In the genomic region with DNA sequence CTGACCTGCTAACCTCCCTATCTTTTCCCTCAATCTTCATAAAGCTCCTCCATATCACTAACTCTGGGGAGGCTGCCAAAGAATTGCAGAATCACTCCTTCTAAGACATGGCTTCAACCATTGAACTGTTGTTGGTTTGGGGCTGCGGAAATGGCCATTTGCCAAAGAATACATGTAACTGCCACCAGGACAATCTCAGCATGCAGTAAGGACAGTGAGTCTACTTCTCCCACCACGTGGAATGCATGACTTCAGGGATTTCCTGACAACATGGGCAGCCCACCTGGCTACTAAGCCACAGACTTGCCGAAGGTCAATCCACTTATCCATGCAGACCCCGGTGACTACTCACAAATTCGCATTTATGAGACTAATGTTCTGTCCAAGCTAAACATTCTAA, we compare ENCODE assay signal across 13 cellular contexts.
"Had no signal": no experiment of that assay in that cellular context is flagged by ENCODE, and none has a peak within 500 bp of the region (broad histone marks: within the 10 kb centered on the region; RNA-seq: fewer than 3 reads in every experiment).

No MANE protein-coding gene starts in this region.

- H3K9me3 ChIP-seq: testis had no signal

- H3K4me1 ChIP-seq: testis had no signal

- H3K36me3 Mint-ChIP-seq: activated naive CD8-positive, alpha-beta T cell treated with anti-CD3 and anti-CD28 coated beads for 36 hours had no signal

- H3K27ac ChIP-seq: skin epidermis, testis had no signal

- H3K4me3 ChIP-seq: skin epidermis, testis had no signal

- DNase-seq: activated CD4-positive, alpha-beta T cell treated with anti-CD3 and anti-CD28 coated beads, Interleukin-2, amount 50 U/mL, for 48 hours; activated CD4-positive, CD25-positive, alpha-beta regulatory T cell treated with anti-CD3 and anti-CD28 coated beads, Interleukin-2, amount 50 U/mL, for 72 hours; activated gamma-delta T cell treated with Interleukin-2 at 50 U/mL for 16 hours; activated naive CD8-positive, alpha-beta T cell treated with anti-CD3 and anti-CD28 coated beads for 36 hours; activated T-cell treated with anti-CD3 and anti-CD28 coated beads, Interleukin-2, amount 50 U/mL, for 4 hours; anterior cingulate cortex; caudate nucleus; foreskin fibroblast; islet precursor cell; stimulated activated CD4-positive, alpha-beta T cell treated with anti-CD3 and anti-CD28 coated beads, Interleukin-4, amount 100 ng/mL, for 4 hours; stimulated activated naive CD8-positive, alpha-beta T cell treated with anti-CD3 and anti-CD28 coated beads, Interleukin-15, amount 100 ng/mL, for 72 hours; testis had no signal

- H3K4me1 Mint-ChIP-seq: activated naive CD8-positive, alpha-beta T cell treated with anti-CD3 and anti-CD28 coated beads for 36 hours; stimulated activated naive CD8-positive, alpha-beta T cell treated with anti-CD3 and anti-CD28 coated beads, Interleukin-15, amount 100 ng/mL, for 72 hours had no signal

- H3K9me3 Mint-ChIP-seq: activated naive CD8-positive, alpha-beta T cell treated with anti-CD3 and anti-CD28 coated beads for 36 hours had no signal

- H3K4me3 Mint-ChIP-seq: activated naive CD8-positive, alpha-beta T cell treated with anti-CD3 and anti-CD28 coated beads for 36 hours; activated T-cell treated with anti-CD3 and anti-CD28 coated beads, Interleukin-2, amount 50 U/mL, for 4 hours; stimulated activated naive CD8-positive, alpha-beta T cell treated with anti-CD3 and anti-CD28 coated beads, Interleukin-15, amount 100 ng/mL, for 72 hours had no signal

- H3K27me3 ChIP-seq: testis had no signal

- H3K27ac Mint-ChIP-seq: activated naive CD8-positive, alpha-beta T cell treated with anti-CD3 and anti-CD28 coated beads for 36 hours; stimulated activated naive CD8-positive, alpha-beta T cell treated with anti-CD3 and anti-CD28 coated beads, Interleukin-15, amount 100 ng/mL, for 72 hours had no signal
